In genomic region chr4:99811850-99812249, GRCh38 we compare ENCODE assay signal across 8 cellular contexts. TPM values are rescaled to one million over a fixed set of nuclear protein-coding genes. Genes with fewer than 3 reads are reported as not detected.
DNase-seq lines count a peak whose midpoint lies in the region; ATAC-seq and TF ChIP-seq lines count a peak whose summit lies in the region.

No MANE protein-coding gene starts in this region.

- peaks cover 17% of the 10 kb centered on the region for H3K4me1 Mint-ChIP-seq in activated T-helper 17 cell treated with anti-CD3 and anti-CD28 coated beads, Interleukin-2, amount 50 U/mL, for 72 hours

- peaks cover 3% of the 10 kb centered on the region for H3K27me3 Mint-ChIP-seq in activated T-helper 17 cell treated with anti-CD3 and anti-CD28 coated beads, Interleukin-2, amount 50 U/mL, for 72 hours

- no peaks in the 10 kb centered on the region for H3K9me3 Mint-ChIP-seq in activated T-helper 17 cell treated with anti-CD3 and anti-CD28 coated beads, Interleukin-2, amount 50 U/mL, for 72 hours

- no peak for ATAC-seq in activated T-helper 17 cell treated with anti-CD3 and anti-CD28 coated beads, Interleukin-2, amount 50 U/mL, for 72 hours (replicated peaks)
- peak; percentile 83 for ATAC-seq in left lobe of liver
- no peak for ATAC-seq in GM19397 (IDR thresholded peaks at IDR 0.05; ENCODE audit: unreplicated experiment)

- peak; percentile 14 to 35 for TF ChIP-seq CTCF in tibial artery (IDR thresholded peaks at IDR 0.05)

- H3K36me3 Mint-ChIP-seq in activated T-helper 17 cell treated with anti-CD3 and anti-CD28 coated beads, Interleukin-2, amount 50 U/mL, for 72 hours (ENCODE audit: low read depth), result peaks cover 3% of the 10 kb centered on the region

- no peaks in the 10 kb centered on the region for H3K9me3 ChIP-seq in tibial artery

- no peaks in the 10 kb centered on the region for H3K36me3 ChIP-seq in tibial artery

- H3K4me3 Mint-ChIP-seq in activated T-helper 17 cell treated with anti-CD3 and anti-CD28 coated beads, Interleukin-2, amount 50 U/mL, for 72 hours, result no peak overlapping the region

- H3K27me3 ChIP-seq in tibial artery, result no peaks in the 10 kb centered on the region

- peaks cover 0 to 5% (median 0%) of the 10 kb centered on the region in 4 donors for H3K4me1 ChIP-seq in tibial artery

- DNase-seq in activated gamma-delta T cell treated with Interleukin-2 at 50 U/mL for 16 hours (peak; percentile 27), activated gamma-delta T cell (lab: John Stamatoyannopoulos, UW) (no peak), NOMO-1 (lab: John Stamatoyannopoulos, UW; ENCODE audit: unreplicated experiment in 2 of 2) (peak; percentile 63 to 88), left lobe of liver (ENCODE audit: low spot score) (no peak), tibial artery (no peak), superior temporal gyrus (ENCODE audit: extremely low spot score) (no peak)

- intact Hi-C loops in tibial artery (cut with DNase I; ENCODE audit: low total_unique reads), result no loop called here

- H3K4me3 ChIP-seq in tibial artery, result no peak overlapping the region

- H3K27ac ChIP-seq in tibial artery, result no peak overlapping the region

- H3K27ac Mint-ChIP-seq in activated T-helper 17 cell treated with anti-CD3 and anti-CD28 coated beads, Interleukin-2, amount 50 U/mL, for 72 hours, result peak overlapping the region; percentile 38

RNA-seq across cellular contexts. Expression of gene DAPP1, which starts 4.8 kb away (rescaled TPM):
- 10 to 100 TPM; 52.9 to 58.4 TPM for total RNA-seq in activated T-helper 17 cell treated with anti-CD3 and anti-CD28 coated beads, Interleukin-2, amount 50 U/mL, for 72 hours
- total RNA-seq in left lobe of liver, result 0.78 TPM

Comparison
In these comparisons a context has a peak if more than half of its experiments do, and no peak if none do; other contexts are left out.
1. DNase-seq: peak in activated gamma-delta T cell treated with Interleukin-2 at 50 U/mL for 16 hours (single experiment) and NOMO-1 (2 of 2); none in activated gamma-delta T cell (single experiment), left lobe of liver (single experiment), tibial artery (0 of 2) and superior temporal gyrus (single experiment).
2. RNA of gene DAPP1, which starts 4.8 kb away (total RNA-seq): 52.9 to 58.4 TPM in activated T-helper 17 cell treated with anti-CD3 and anti-CD28 coated beads, Interleukin-2, amount 50 U/mL, for 72 hours; 0.78 TPM in left lobe of liver (single experiment); every median in the first group is over 10 times any median in the second.